In the genomic region with DNA sequence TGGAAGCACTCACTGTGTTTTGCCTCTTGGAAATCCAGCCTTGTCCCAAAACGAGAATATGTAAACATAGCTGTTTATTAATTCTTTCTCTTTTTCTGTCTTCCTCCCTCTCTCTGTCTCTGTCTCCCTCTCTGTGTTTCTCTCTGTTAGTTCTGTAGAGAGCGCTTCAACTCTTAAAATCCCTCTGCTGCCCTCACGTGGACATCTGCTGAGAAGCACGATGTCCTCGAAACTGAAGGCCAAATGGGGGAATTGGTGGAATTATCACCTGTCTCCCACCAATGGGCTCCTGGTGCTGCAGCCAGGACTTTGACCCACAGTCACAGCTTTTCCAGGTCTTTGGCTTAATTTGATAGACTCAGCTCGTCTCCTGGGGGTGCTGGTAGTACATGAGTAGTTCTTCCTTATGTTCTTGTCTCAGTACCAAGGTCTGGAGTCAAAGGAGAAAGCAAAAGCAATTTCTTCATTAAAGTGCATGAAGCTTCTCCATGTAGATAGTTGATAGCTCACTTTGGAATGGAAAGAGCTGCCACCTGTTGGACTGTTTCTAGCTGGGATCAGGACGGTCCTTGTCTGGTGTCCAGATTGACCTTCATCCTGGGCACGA, we compare ENCODE assay signal across 8 cellular contexts. TPM values are rescaled to one million over a fixed set of nuclear protein-coding genes. Genes with fewer than 3 reads are reported as not detected.
DNase-seq lines count a peak whose midpoint lies in the region; ATAC-seq and TF ChIP-seq lines count a peak whose summit lies in the region.

No MANE protein-coding gene starts in this region.

- BruUV-seq in MCF 10A (replicated peaks; lab: Mats Ljungman, UMichigan) = no TSS peak

- H3K27ac ChIP-seq in VCaP = no peak overlapping the region

- POLR2A ChIA-PET in MCF 10A (lab: Yijun Ruan, JAX) = interaction anchor here (0.7 to 1.4 kb wide), 3 partner anchors 242 to 367 kb away, joined by 3 to 6 read pairs (median 3); no protein-coding TSS in a partner anchor

- peak; percentile 34 for DNase-seq in NCI-H2171 (lab: John Stamatoyannopoulos, UW)
- peak; percentile 81 for DNase-seq in MCF 10A (ENCODE audit: unreplicated experiment)
- DNase-seq in inferior parietal cortex (ENCODE audit: extremely low spot score) = peak; percentile 85
- peak; percentile 48 to 79 for DNase-seq in stimulated activated CD4-positive, alpha-beta T cell treated with anti-CD3 and anti-CD28 coated beads, Interleukin-15, amount 100 ng/mL, for 48 hours (ENCODE audit: low read depth in 2 of 2)

- ATAC-seq in HG02938 (IDR thresholded peaks at IDR 0.05; ENCODE audit: unreplicated experiment) (peak; percentile 57), GM18519 (IDR thresholded peaks at IDR 0.05; ENCODE audit: low FRiP score, unreplicated experiment) (no peak)

- no peak overlapping the region for H3K27ac Mint-ChIP-seq in MCF 10A (ENCODE audit: low read depth, unreplicated experiment)

- intact Hi-C loops in MCF 10A (cut with micrococcal nuclease) = loop anchor here (1.0 to 2.0 kb wide), 4 partner anchors 96 to 385 kb away; no protein-coding TSS in a partner anchor

- no peak overlapping the region for H3K4me3 Mint-ChIP-seq in MCF 10A (ENCODE audit: unreplicated experiment)

- no peaks in the 10 kb centered on the region for H3K27me3 Mint-ChIP-seq in MCF 10A (ENCODE audit: insufficient read depth, unreplicated experiment)

- H3K4me1 Mint-ChIP-seq in MCF 10A (ENCODE audit: insufficient read depth, unreplicated experiment) = peaks cover 10% of the 10 kb centered on the region

- CTCF ChIA-PET in MCF 10A (lab: Yijun Ruan, JAX) = interaction anchor here (0.6 to 4.2 kb wide), 56 partner anchors 9 to 1081 kb away, joined by 3 to 74 read pairs (median 4); a partner anchor contains a TSS

- peak; percentile 70 for TF ChIP-seq CTCF in GM12874 (IDR thresholded peaks at IDR 0.05; ENCODE audit: insufficient read depth, low read depth, low read length)
- peak; percentile 85 for TF ChIP-seq CTCF in VCaP (conservative IDR thresholded peaks at IDR 0.05)
- peak; percentile 60 for TF ChIP-seq CTCF in MCF 10A (IDR thresholded peaks at IDR 0.05; ENCODE audit: unreplicated experiment)

- H3K36me3 Mint-ChIP-seq in MCF 10A (ENCODE audit: insufficient read depth, unreplicated experiment) = no peaks in the 10 kb centered on the region

- H3K9me3 Mint-ChIP-seq in MCF 10A (ENCODE audit: unreplicated experiment) = no peaks in the 10 kb centered on the region

RNA-seq across cellular contexts. Expression of a gene that starts 5.5 kb away (rescaled TPM):
- total RNA-seq in MCF 10A (2022) = not detected in 2 replicates

Comparison
In these comparisons a context has a peak if more than half of its experiments do, and no peak if none do; other contexts are left out.
1. DNase-seq: peak in every context shown above with its lines; median percentile 85 in inferior parietal cortex; 81 in MCF 10A; 64 in stimulated activated CD4-positive, alpha-beta T cell treated with anti-CD3 and anti-CD28 coated beads, Interleukin-15, amount 100 ng/mL, for 48 hours; 34 in NCI-H2171.